ENCODE assay signal across 8 cellular contexts in the genomic region with DNA sequence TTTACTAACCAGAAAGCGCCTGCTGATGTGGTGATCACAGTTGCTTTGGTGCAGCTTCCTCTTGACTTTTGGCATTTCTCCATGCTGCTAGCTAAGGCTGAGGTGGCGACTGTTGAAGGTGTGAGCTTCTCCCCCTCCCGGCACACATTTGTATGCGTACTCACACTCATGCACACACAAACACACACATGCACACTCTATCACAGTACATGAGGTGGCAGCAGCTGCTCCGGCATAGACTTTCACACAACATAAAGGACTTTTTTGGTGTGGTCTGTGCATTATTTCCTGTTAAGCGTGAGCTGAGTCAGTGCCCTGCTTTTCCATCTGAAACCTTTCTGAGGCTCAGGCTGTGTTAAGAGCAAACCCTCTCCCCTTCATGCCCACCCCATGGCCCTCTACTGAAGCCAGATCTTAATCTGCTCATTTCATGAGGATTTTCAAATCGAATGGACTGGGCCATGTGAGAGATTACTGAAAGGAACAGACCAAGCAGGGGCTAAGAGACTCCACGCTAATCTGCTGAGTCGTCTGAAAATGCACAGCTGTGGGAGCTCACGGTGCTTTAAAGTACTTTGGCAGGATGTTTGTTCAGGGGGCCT. TPM values are rescaled to one million over a fixed set of nuclear protein-coding genes. Genes with fewer than 3 reads are reported as not detected.
DNase-seq lines count a peak whose midpoint lies in the region; ATAC-seq, FAIRE-seq and TF ChIP-seq lines count a peak whose summit lies in the region.
"Not testable (repeated sequence)": the region's sequence is repeated elsewhere in the genome, so short reads cannot be mapped to it uniquely, and the experiment has no call there.

No MANE protein-coding gene starts in this region.

- H3K79me2 ChIP-seq in DND-41 (ENCODE audit: insufficient read depth, low read length); PC-3 (ENCODE audit: low read length): not testable (repeated sequence)

- not testable (repeated sequence) for TF ChIP-seq POLR2A in uterus (IDR thresholded peaks at IDR 0.05)

- DNase-seq in DND-41: peak; percentile 37
- DNase-seq in PC-3: peak; percentile 5
- DNase-seq in endothelial cell (ENCODE audit: low spot score): peak; percentile 35
- not testable (repeated sequence) for DNase-seq in left lung, pancreas, uterus

- H3K36me3 ChIP-seq in DND-41 (ENCODE audit: insufficient read depth, low read length); PC-3 (ENCODE audit: low read depth, low read length); left lung; pancreas; uterus: not testable (repeated sequence)

- not testable (repeated sequence) for H3K4me1 Mint-ChIP-seq in activated T-helper 17 cell treated with anti-CD3 and anti-CD28 coated beads, Interleukin-2, amount 50 U/mL, for 72 hours; endothelial cell (ENCODE audit: unreplicated experiment)

- not testable (repeated sequence) for H3K27ac Mint-ChIP-seq in activated T-helper 17 cell treated with anti-CD3 and anti-CD28 coated beads, Interleukin-2, amount 50 U/mL, for 72 hours
- H3K27ac Mint-ChIP-seq in endothelial cell (ENCODE audit: unreplicated experiment): peak overlapping the region; percentile 91

- not testable (repeated sequence) for H3K4me3 ChIP-seq in DND-41 (ENCODE audit: low read depth in 1 of 2, low read length in 2 of 2); PC-3 (ENCODE audit: low read length); left lung; pancreas
- H3K4me3 ChIP-seq in uterus: peak overlapping the region in 1 of 2 donors; percentile 2

- TF ChIP-seq CTCF in DND-41 (IDR thresholded peaks at IDR 0.05; ENCODE audit: borderline replicate concordance, extremely low read depth, low read length, poor library complexity, severe bottlenecking); PC-3 (conservative IDR thresholded peaks at IDR 0.05; ENCODE audit: low read depth, low read length); endothelial cell (IDR thresholded peaks at IDR 0.05; ENCODE audit: unreplicated experiment); left lung (IDR thresholded peaks at IDR 0.05); pancreas (IDR thresholded peaks at IDR 0.05); uterus (IDR thresholded peaks at IDR 0.05): not testable (repeated sequence)

- 15 to 33% methylated on average over 7 to 10 of the region's 10 CpGs for WGBS in pancreas, 2 donors

- H3F3A ChIP-seq in PC-3 (ENCODE audit: low read length, unreplicated experiment): not testable (repeated sequence)

- CTCF ChIA-PET in PC-3 (lab: Charles Lee): not testable (repeated sequence)

- not testable (repeated sequence) for H3K9me3 ChIP-seq in DND-41 (ENCODE audit: insufficient read depth, low read length, severe bottlenecking); PC-3 (ENCODE audit: low read length); left lung; pancreas; uterus

- not testable (repeated sequence) for H3K27me3 Mint-ChIP-seq in activated T-helper 17 cell treated with anti-CD3 and anti-CD28 coated beads, Interleukin-2, amount 50 U/mL, for 72 hours; endothelial cell (ENCODE audit: unreplicated experiment)

- not testable (repeated sequence) for H3K4me1 ChIP-seq in DND-41 (ENCODE audit: insufficient read depth, low read length); PC-3 (ENCODE audit: insufficient read depth, low read length); left lung; pancreas; uterus

- BruUV-seq in PC-3 (replicated peaks; lab: Mats Ljungman, UMichigan): not testable (repeated sequence)

- intact Hi-C loops in PC-3 (cut with micrococcal nuclease); left lung (cut with DNase I); pancreas (cut with DNase I); uterus (cut with DNase I; ENCODE audit: low total_unique reads): not testable (repeated sequence)

- not testable (repeated sequence) for H3K27ac ChIP-seq in DND-41 (ENCODE audit: low read length); PC-3 (ENCODE audit: low read length); left lung; pancreas
- H3K27ac ChIP-seq in uterus: peak overlapping the region; percentile 62 to 73

- not testable (repeated sequence) for FAIRE-seq in pancreas (lab: Jason Lieb, UNC)

- H2AFZ ChIP-seq in DND-41 (ENCODE audit: low read depth, low read length); PC-3 (ENCODE audit: low read length): not testable (repeated sequence)

- not testable (repeated sequence) for H3K9ac ChIP-seq in DND-41 (ENCODE audit: low read depth, low read length); PC-3 (ENCODE audit: low read length)

- not testable (repeated sequence) for H3K9me2 ChIP-seq in PC-3 (replicated peaks; ENCODE audit: low read length)

- not testable (repeated sequence) for H3K4me2 ChIP-seq in DND-41 (ENCODE audit: insufficient read depth, low read length)
- 0 out of 2 replicates have a peak overlapping the region, but pooled peaks have one; percentile 28 for H3K4me2 ChIP-seq in PC-3 (ENCODE audit: low read length)

- not testable (repeated sequence) for H3K36me3 Mint-ChIP-seq in activated T-helper 17 cell treated with anti-CD3 and anti-CD28 coated beads, Interleukin-2, amount 50 U/mL, for 72 hours (ENCODE audit: low read depth); endothelial cell (ENCODE audit: low read depth, unreplicated experiment)

- peak overlapping the region; percentile 18 for H3K4me3 Mint-ChIP-seq in activated T-helper 17 cell treated with anti-CD3 and anti-CD28 coated beads, Interleukin-2, amount 50 U/mL, for 72 hours
- H3K4me3 Mint-ChIP-seq in endothelial cell (ENCODE audit: unreplicated experiment): not testable (repeated sequence)

- H4K20me1 ChIP-seq in DND-41 (ENCODE audit: insufficient read depth, low read length); PC-3 (ENCODE audit: low read length): not testable (repeated sequence)

- not testable (repeated sequence) for H3K27me3 ChIP-seq in DND-41 (ENCODE audit: insufficient read depth, low read length, poor library complexity); PC-3 (ENCODE audit: low read length); left lung; pancreas; uterus

- ATAC-seq in DND-41 (ENCODE audit: insufficient read depth, low read depth): peak; percentile 89
- ATAC-seq in GM21786 (IDR thresholded peaks at IDR 0.05; ENCODE audit: unreplicated experiment): peak; percentile 71
- peak; percentile 57 for ATAC-seq in PC-3
- ATAC-seq in activated T-helper 17 cell treated with anti-CD3 and anti-CD28 coated beads, Interleukin-2, amount 50 U/mL, for 72 hours (replicated peaks): peak; percentile 80
- ATAC-seq in left lung: peak; percentile 88
- peak in 3 of 4 donors; percentile 70 to 81 (median 78) for ATAC-seq in pancreas

- not testable (repeated sequence) for H3K9me3 Mint-ChIP-seq in activated T-helper 17 cell treated with anti-CD3 and anti-CD28 coated beads, Interleukin-2, amount 50 U/mL, for 72 hours; endothelial cell (ENCODE audit: unreplicated experiment)

- POLR2A ChIA-PET in PC-3 (lab: Charles Lee; ENCODE audit: unreplicated experiment): not testable (repeated sequence)

RNA-seq across cellular contexts. Expression of gene PGM5, which starts 10.6 kb away (rescaled TPM):
- total RNA-seq in PC-3 (2014; rRNA removed) (75.5 and 90.2 TPM in 2 replicates), endothelial cell (ENCODE audit: unreplicated experiment) (1.2 TPM), left lung (10 to 100 TPM; 12.7 to 21.7 TPM), pancreas (1 to 10 TPM; 1.9 to 4.6 (median 2.5) TPM), uterus (100 to 1,000 TPM; 153 to 289 (median 274) TPM)
- total RNA-seq in activated T-helper 17 cell treated with anti-CD3 and anti-CD28 coated beads, Interleukin-2, amount 50 U/mL, for 72 hours: not detected
- 1 to 10 TPM; 2.2 to 2.4 TPM for polyA plus RNA-seq in pancreas
